ENCODE assay signal across 9 cellular contexts in genomic region chr1:10170362-10170665, GRCh38. TPM values are rescaled to one million over a fixed set of nuclear protein-coding genes. Genes with fewer than 3 reads are reported as not detected.
A peak's percentile ranks its signal among the peaks of the same experiment; 100 is the strongest.
DNase-seq lines count a peak whose midpoint lies in the region; ATAC-seq and TF ChIP-seq lines count a peak whose summit lies in the region.
"Had no signal": no experiment of that assay in that cellular context is flagged by ENCODE, and none has a peak within 500 bp of the region (broad histone marks: within the 10 kb centered on the region; RNA-seq: fewer than 3 reads in every experiment).

No MANE protein-coding gene starts in this region.

- H3K4me3 ChIP-seq in GM12864 (ENCODE audit: low read depth, low read length) = no peak overlapping the region

- TF ChIP-seq CTCF in GM12864 (IDR thresholded peaks at IDR 0.05; ENCODE audit: low read depth, low read length, missing control alignments) (no peak), GM20000 (IDR thresholded peaks at IDR 0.05; ENCODE audit: extremely low read depth, missing control alignments) (no peak)

- ATAC-seq in esophagus mucosa = peak; percentile 46

- DNase-seq in GM12864 (ENCODE audit: low read depth) (peak; percentile 56), GM20000 (ENCODE audit: low spot score) (peak; percentile 42), NOMO-1 (lab: John Stamatoyannopoulos, UW; ENCODE audit: unreplicated experiment in 2 of 2) (peak; percentile 63 to 87), HT-29 (ENCODE audit: low spot score) (no peak), DMS 273 (lab: John Stamatoyannopoulos, UW; ENCODE audit: unreplicated experiment) (no peak), NCI-H128 (lab: John Stamatoyannopoulos, UW; ENCODE audit: unreplicated experiment) (no peak), AG20443 (ENCODE audit: low spot score) (no peak)
- DNase-seq: DND-41 had no signal

RNA-seq across cellular contexts. Expression of gene KIF1B, which starts 40.1 kb away (rescaled TPM):
- total RNA-seq in esophagus mucosa = 32.7 TPM
- total RNA-seq in HT-29 (2014; rRNA removed; shearing (Covaris generic)) = 8.7 and 10.5 TPM in 2 replicates

Comparison
In these comparisons a context has a peak if more than half of its experiments do, and no peak if none do; other contexts are left out.
1. DNase-seq: peak in GM12864 (single experiment), GM20000 (single experiment) and NOMO-1 (2 of 2); none in HT-29 (single experiment), DMS 273 (single experiment), NCI-H128 (single experiment) and AG20443 (single experiment).